14 cellular contexts compared by ENCODE assay signal in genomic region chr2:28678944-28679343, GRCh38.
DNase-seq lines count a peak whose midpoint lies in the region; ATAC-seq and TF ChIP-seq lines count a peak whose summit lies in the region.
"Had no signal": no experiment of that assay in that cellular context is flagged by ENCODE, and none has a peak within 500 bp of the region (broad histone marks: within the 10 kb centered on the region; RNA-seq: fewer than 3 reads in every experiment).

No MANE protein-coding gene starts in this region.

- intact Hi-C loops in Calu3 (cut with micrococcal nuclease; ENCODE audit: unreplicated experiment): no loop called here

- CTCF ChIA-PET in Calu3 (lab: Charles Lee): no interaction called here

- no peak for DNase-seq in activated T-cell treated with anti-CD3 and anti-CD28 coated beads, Interleukin-2, amount 50 U/mL, for 4 hours
- DNase-seq in activated T-cell treated with anti-CD3 and anti-CD28 coated beads, Interleukin-2, amount 50 U/mL, for 1 hour: no peak
- DNase-seq in GM13976 (ENCODE audit: low spot score) (peak; percentile 43), Calu3 (no peak), 8988T (no peak)
- DNase-seq in stimulated activated CD4-positive, alpha-beta T cell treated with anti-CD3 and anti-CD28 coated beads, Interleukin-4, amount 100 ng/mL, for 24 hours: peak; percentile 49
- DNase-seq: aorta, COR-L47, NCI-H1694 treated with DMSO at 0.1 percent for 48 hours, NCI-H524, SK-N-SH, upper lobe of left lung had no signal

- no peak overlapping the region for H3K4me3 Mint-ChIP-seq in activated T-cell treated with anti-CD3 and anti-CD28 coated beads, Interleukin-2, amount 50 U/mL, for 4 hours
- no peak overlapping the region for H3K4me3 Mint-ChIP-seq in activated T-helper 17 cell treated with anti-CD3 and anti-CD28 coated beads, Interleukin-2, amount 50 U/mL, for 72 hours
- H3K4me3 Mint-ChIP-seq in Calu3 (ENCODE audit: low read depth, unreplicated experiment): no peak overlapping the region

- in situ Hi-C loops in GM13976 (cut with MboI; ENCODE audit: low sequenced_read_pairs, unreplicated experiment): no loop called here

- peak; percentile 53 to 56 for ATAC-seq in activated T-cell treated with anti-CD3 and anti-CD28 coated beads, Interleukin-2, amount 50 U/mL, for 4 hours
- peak; percentile 50 for ATAC-seq in activated T-helper 17 cell treated with anti-CD3 and anti-CD28 coated beads, Interleukin-2, amount 50 U/mL, for 72 hours (replicated peaks)
- ATAC-seq in HG03039 (IDR thresholded peaks at IDR 0.05; ENCODE audit: unreplicated experiment): no peak

- peak overlapping the region; percentile 58 for H3K27ac Mint-ChIP-seq in activated T-helper 17 cell treated with anti-CD3 and anti-CD28 coated beads, Interleukin-2, amount 50 U/mL, for 72 hours
- H3K27ac Mint-ChIP-seq in Calu3 (ENCODE audit: unreplicated experiment): no peak overlapping the region

- no peaks in the 10 kb centered on the region for H3K27me3 Mint-ChIP-seq in activated T-cell treated with anti-CD3 and anti-CD28 coated beads, Interleukin-2, amount 50 U/mL, for 4 hours (ENCODE audit: low read depth)
- H3K27me3 Mint-ChIP-seq in activated T-helper 17 cell treated with anti-CD3 and anti-CD28 coated beads, Interleukin-2, amount 50 U/mL, for 72 hours: no peaks in the 10 kb centered on the region
- H3K27me3 Mint-ChIP-seq in Calu3 (ENCODE audit: unreplicated experiment): no peaks in the 10 kb centered on the region

- no peaks in the 10 kb centered on the region for H3K36me3 Mint-ChIP-seq in activated T-cell treated with anti-CD3 and anti-CD28 coated beads, Interleukin-2, amount 50 U/mL, for 4 hours (ENCODE audit: insufficient read depth)
- H3K36me3 Mint-ChIP-seq in activated T-helper 17 cell treated with anti-CD3 and anti-CD28 coated beads, Interleukin-2, amount 50 U/mL, for 72 hours (ENCODE audit: low read depth): no peaks in the 10 kb centered on the region
- no peaks in the 10 kb centered on the region for H3K36me3 Mint-ChIP-seq in Calu3 (ENCODE audit: insufficient read depth, unreplicated experiment)

- H3K9me3 Mint-ChIP-seq in activated T-cell treated with anti-CD3 and anti-CD28 coated beads, Interleukin-2, amount 50 U/mL, for 4 hours: no peaks in the 10 kb centered on the region
- no peaks in the 10 kb centered on the region for H3K9me3 Mint-ChIP-seq in activated T-helper 17 cell treated with anti-CD3 and anti-CD28 coated beads, Interleukin-2, amount 50 U/mL, for 72 hours
- H3K9me3 Mint-ChIP-seq in Calu3 (ENCODE audit: low read depth, unreplicated experiment): no peaks in the 10 kb centered on the region

- no TSS peak for BruUV-seq in Calu3 (replicated peaks; lab: Mats Ljungman, UMichigan)

- no peak for TF ChIP-seq CTCF in GM13976 (IDR thresholded peaks at IDR 0.05; ENCODE audit: borderline replicate concordance, control extremely low read depth, extremely low read depth, insufficient read depth, missing control alignments)
- no peak for TF ChIP-seq CTCF in Calu3 (IDR thresholded peaks at IDR 0.05; ENCODE audit: unreplicated experiment)

- peaks cover 35% of the 10 kb centered on the region for H3K4me1 Mint-ChIP-seq in activated T-cell treated with anti-CD3 and anti-CD28 coated beads, Interleukin-2, amount 50 U/mL, for 4 hours (ENCODE audit: low read depth)
- peaks cover 12% of the 10 kb centered on the region for H3K4me1 Mint-ChIP-seq in activated T-helper 17 cell treated with anti-CD3 and anti-CD28 coated beads, Interleukin-2, amount 50 U/mL, for 72 hours
- H3K4me1 Mint-ChIP-seq in Calu3 (ENCODE audit: low read depth, unreplicated experiment): peaks cover 29% of the 10 kb centered on the region

Comparison
In these comparisons a context has a peak if more than half of its experiments do, and no peak if none do; other contexts are left out.
1. DNase-seq: peak in GM13976 (single experiment) and stimulated activated CD4-positive, alpha-beta T cell treated with anti-CD3 and anti-CD28 coated beads, Interleukin-4, amount 100 ng/mL, for 24 hours (single experiment); none in activated T-cell treated with anti-CD3 and anti-CD28 coated beads, Interleukin-2, amount 50 U/mL, for 4 hours (single experiment), activated T-cell treated with anti-CD3 and anti-CD28 coated beads, Interleukin-2, amount 50 U/mL, for 1 hour (single experiment), Calu3 (single experiment) and 8988T (single experiment).